In genomic region chr2:224472827-224473226, GRCh38 we compare ENCODE assay signal across 2 cellular contexts.
TF ChIP-seq lines count a peak whose summit lies in the region.

No MANE protein-coding gene starts in this region.

TF ChIP-seq in SK-N-SH treated with all-trans-retinoic acid at 6 μM for 48 hours, 23 proteins besides CTCF, POLR2A, EP300 and RAD21 (continued from another document):
- no peak for TF ChIP-seq PATZ1 (CRISPR knock-in tag; IDR thresholded peaks at IDR 0.05; ENCODE audit: borderline replicate concordance)
- no peak for TF ChIP-seq SNAI2 (CRISPR knock-in tag; IDR thresholded peaks at IDR 0.05)
- TF ChIP-seq ZNF8 (CRISPR knock-in tag; IDR thresholded peaks at IDR 0.05), result 0 out of 2 replicates have a peak, but pooled peaks have one; percentile 13
- TF ChIP-seq ESRRG (CRISPR knock-in tag; IDR thresholded peaks at IDR 0.05), result no peak
- no peak for TF ChIP-seq ISL1 (CRISPR knock-in tag; IDR thresholded peaks at IDR 0.05)
- no peak for TF ChIP-seq CSDC2 (CRISPR knock-in tag; IDR thresholded peaks at IDR 0.05)
- no peak for TF ChIP-seq ZFP30 (CRISPR knock-in tag; IDR thresholded peaks at IDR 0.05)
- TF ChIP-seq ARNTL (CRISPR knock-in tag; IDR thresholded peaks at IDR 0.05; ENCODE audit: borderline replicate concordance, low read depth), result peak; percentile 90
- peak; percentile 71; the same call in 1 of the 2 replicates for TF ChIP-seq TCF4 (CRISPR knock-in tag; IDR thresholded peaks at IDR 0.05; ENCODE audit: borderline replicate concordance)
TF ChIP-seq in SK-N-SH treated with all-trans-retinoic acid at 6 μM for 48 hours: peak in this region for 3.

TF ChIP-seq in SK-N-SH, 30 proteins besides CTCF, POLR2A, EP300 and RAD21 (continued from another document):
- no peak for TF ChIP-seq USF2 (IDR thresholded peaks at IDR 0.05; ENCODE audit: borderline replicate concordance, low read depth, low read length)
